2 cellular contexts compared by ENCODE assay signal in the genomic region with DNA sequence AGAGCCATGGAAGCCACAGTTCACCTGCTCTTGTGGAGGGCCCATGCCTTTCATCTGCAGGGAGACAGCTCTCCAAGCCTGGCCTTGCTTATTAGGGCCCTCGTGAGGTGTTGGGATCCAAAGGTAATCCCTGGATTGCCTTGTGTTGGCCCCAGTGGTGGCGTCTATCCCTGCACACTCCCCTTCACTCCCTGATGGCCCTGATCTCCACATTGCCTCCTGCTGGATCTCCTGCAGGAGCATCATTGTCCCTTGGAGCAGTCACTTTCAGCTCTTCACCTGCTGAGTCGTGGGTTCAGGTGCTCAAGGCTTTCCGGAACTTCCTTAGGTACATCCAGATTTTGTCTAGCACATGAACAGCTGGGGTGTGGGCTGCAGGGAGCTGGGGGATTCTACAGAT.
TF ChIP-seq lines count a peak whose summit lies in the region.

No MANE protein-coding gene starts in this region.

TF ChIP-seq in A549, 52 proteins besides CTCF, POLR2A, EP300 and RAD21:
- TF ChIP-seq FOSL2 (IDR thresholded peaks at IDR 0.05) (no peak), FOSL2 (CRISPR knock-in tag; IDR thresholded peaks at IDR 0.05) (no peak), PHF8 (IDR thresholded peaks at IDR 0.05; ENCODE audit: borderline replicate concordance, low read depth) (no peak), MAFK (IDR thresholded peaks at IDR 0.05; ENCODE audit: partially characterized antibody) (peak; percentile 21), GATA3 (IDR thresholded peaks at IDR 0.05; ENCODE audit: borderline replicate concordance) (no peak)

TF ChIP-seq in H1, 55 proteins besides CTCF, POLR2A, EP300 and RAD21:
- no peak for TF ChIP-seq CHD1 (IDR thresholded peaks at IDR 0.05; ENCODE audit: low read depth, low read length)
- no peak for TF ChIP-seq RFX5 (IDR thresholded peaks at IDR 0.05; ENCODE audit: borderline replicate concordance, low read depth, low read length)
